In genomic region chr3:24349367-24350019, GRCh38 we compare ENCODE assay signal across 1 cellular context.
A peak's percentile ranks its signal among the peaks of the same experiment; 100 is the strongest.
TF ChIP-seq lines count a peak whose summit lies in the region.

No MANE protein-coding gene starts in this region.

TF ChIP-seq in K562, 482 proteins besides CTCF, POLR2A, EP300 and RAD21 (continued from another document):
- peak; percentile 28; the same call in 1 of the 2 replicates for TF ChIP-seq MYBL2 (IDR thresholded peaks at IDR 0.05; ENCODE audit: low read depth)
- TF ChIP-seq MYBL2 (CRISPR knock-in tag; IDR thresholded peaks at IDR 0.05; ENCODE audit: borderline replicate concordance), result no peak
- no peak for TF ChIP-seq KLF10 (CRISPR knock-in tag; IDR thresholded peaks at IDR 0.05)
- TF ChIP-seq ZNF512 (tag; IDR thresholded peaks at IDR 0.05), result 0 out of 2 replicates have a peak, but pooled peaks have one; percentile 52
- TF ChIP-seq RBFOX2 (IDR thresholded peaks at IDR 0.05; ENCODE audit: low read depth, low read length), result no peak
- TF ChIP-seq NCOA6 (IDR thresholded peaks at IDR 0.05), result 0 out of 2 replicates have a peak, but pooled peaks have one; percentile 16
- no peak for TF ChIP-seq ZNF140 (CRISPR knock-in tag; IDR thresholded peaks at IDR 0.05)
- TF ChIP-seq ZNF766 (CRISPR knock-in tag; conservative IDR thresholded peaks at IDR 0.05), result no peak
- no peak for TF ChIP-seq ID3 (CRISPR knock-in tag; IDR thresholded peaks at IDR 0.05)
- no peak for TF ChIP-seq ID3 (tag; IDR thresholded peaks at IDR 0.05)
- no peak for TF ChIP-seq E2F3 (CRISPR knock-in tag; IDR thresholded peaks at IDR 0.05)
- 0 out of 2 replicates have a peak, but pooled peaks have one; percentile 11 for TF ChIP-seq PTTG1 (tag; IDR thresholded peaks at IDR 0.05; ENCODE audit: low read depth)
- peak; percentile 84 for TF ChIP-seq MEIS2 (IDR thresholded peaks at IDR 0.05; ENCODE audit: partially characterized antibody)
- TF ChIP-seq ZNF592 (IDR thresholded peaks at IDR 0.05), result peak; percentile 15; the same call in 1 of the 2 replicates
- TF ChIP-seq ESRRB (CRISPR knock-in tag; IDR thresholded peaks at IDR 0.05; ENCODE audit: borderline replicate concordance), result no peak
- 0 out of 2 replicates have a peak, but pooled peaks have one; percentile 30 for TF ChIP-seq THRAP3 (IDR thresholded peaks at IDR 0.05; ENCODE audit: borderline replicate concordance)
- no peak for TF ChIP-seq ZNF655 (CRISPR knock-in tag; IDR thresholded peaks at IDR 0.05)
- no peak for TF ChIP-seq CSDE1 (IDR thresholded peaks at IDR 0.05)
- TF ChIP-seq ZNF197 (CRISPR knock-in tag; IDR thresholded peaks at IDR 0.05; ENCODE audit: low read depth), result no peak
- no peak for TF ChIP-seq HMG20B (CRISPR knock-in tag; IDR thresholded peaks at IDR 0.05)
- no peak for TF ChIP-seq E4F1 (CRISPR knock-in tag; IDR thresholded peaks at IDR 0.05; ENCODE audit: borderline replicate concordance)
- TF ChIP-seq LCOR (CRISPR knock-in tag; IDR thresholded peaks at IDR 0.05), result no peak
- TF ChIP-seq ZBTB9 (CRISPR knock-in tag; IDR thresholded peaks at IDR 0.05), result no peak
- TF ChIP-seq LARP7 (IDR thresholded peaks at IDR 0.05), result peak; percentile 60; the same call in 1 of the 2 replicates
